In the genomic region with DNA sequence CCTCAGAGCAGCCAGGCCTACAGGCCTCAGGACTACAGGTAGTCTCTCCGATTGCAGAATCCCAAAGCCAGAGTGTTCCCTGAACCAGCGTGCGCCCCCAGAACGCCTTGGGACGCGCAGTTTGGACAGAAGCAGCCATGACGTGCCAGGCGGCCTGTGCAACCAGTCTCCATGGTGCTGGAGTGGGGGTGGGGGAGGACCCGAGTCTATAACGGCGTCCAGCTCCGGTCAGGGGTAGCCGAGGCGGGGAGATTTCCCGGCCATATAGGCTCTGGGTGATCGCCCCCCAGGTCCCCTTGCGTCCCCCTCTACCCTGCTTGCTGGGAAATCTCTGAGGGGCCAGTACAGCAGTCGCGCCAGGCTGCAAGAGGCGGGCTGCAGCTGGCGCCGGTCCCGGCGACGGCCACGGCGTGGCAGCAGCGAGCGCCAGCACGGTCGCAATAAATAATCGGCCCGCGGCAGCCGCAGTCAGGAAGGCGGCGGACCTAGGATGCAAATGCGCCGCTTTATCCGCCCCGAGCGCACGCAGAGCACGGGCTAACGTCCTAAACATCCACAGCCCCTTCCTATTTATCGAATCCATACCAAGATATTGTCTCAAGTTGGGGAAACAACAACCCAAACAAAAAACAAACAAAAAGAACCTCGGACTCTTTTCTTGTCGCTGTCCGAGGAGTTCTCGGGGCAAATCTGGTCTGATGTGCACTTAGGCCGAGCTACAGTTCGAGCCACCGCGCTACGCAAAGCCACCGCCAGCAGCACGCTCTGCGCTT, we compare ENCODE assay signal across 8 cellular contexts. TPM values are rescaled to one million over a fixed set of nuclear protein-coding genes. Genes with fewer than 3 reads are reported as not detected.
DNase-seq lines count a peak whose midpoint lies in the region; ATAC-seq and TF ChIP-seq lines count a peak whose summit lies in the region.

No MANE protein-coding gene starts in this region.

- peak overlapping the region; percentile 68 for H3K27ac Mint-ChIP-seq in activated T-cell treated with anti-CD3 and anti-CD28 coated beads, Interleukin-2, amount 50 U/mL, for 24 hours
- H3K27ac Mint-ChIP-seq in nephron: peak overlapping the region; percentile 97 to 100 (median 99)

- peaks cover 100% of the 10 kb centered on the region in 11 experiments for H3K27me3 ChIP-seq in BLaER1 treated with 17β-estradiol and CSF1 and Interleukin-3, amounts not matched to agents 10 nM and 100 nM
- H3K27me3 ChIP-seq in thyroid gland: peaks cover 91% of the 10 kb centered on the region

- H3K9me3 ChIP-seq in BLaER1 treated with 17β-estradiol and CSF1 and Interleukin-3, amounts not matched to agents 10 nM and 100 nM (replicated peaks in 1 of 11): peaks cover 39 to 52% (median 47%) of the 10 kb centered on the region in 11 experiments
- no peaks in the 10 kb centered on the region for H3K9me3 ChIP-seq in thyroid gland

- peak overlapping the region; percentile 62 for H3K4me3 Mint-ChIP-seq in activated T-cell treated with anti-CD3 and anti-CD28 coated beads, Interleukin-2, amount 50 U/mL, for 24 hours
- peak overlapping the region; percentile 95 to 98 (median 96) for H3K4me3 Mint-ChIP-seq in nephron

- peak overlapping the region; percentile 40 to 60 (median 52) for H3K4me3 ChIP-seq in BLaER1 treated with 17β-estradiol and CSF1 and Interleukin-3, amounts not matched to agents 10 nM and 100 nM
- H3K4me3 ChIP-seq in fibroblast of mammary gland (ENCODE audit: control insufficient read depth, low read depth, low read length) (peak overlapping the region; percentile 72), thyroid gland (replicated peaks in 1 of 3) (peak overlapping the region in 1 of 3 donors; percentile 23)

- intact Hi-C loops in thyroid gland (cut with DNase I): loop anchor here (5.0 kb wide), 1 partner anchor 283 kb away; no protein-coding TSS in a partner anchor

- no peak overlapping the region for H3K27ac ChIP-seq in BLaER1 treated with 17β-estradiol and CSF1 and Interleukin-3, amounts not matched to agents 10 nM and 100 nM
- no peak overlapping the region for H3K27ac ChIP-seq in thyroid gland

- ATAC-seq in GM19035 (IDR thresholded peaks at IDR 0.05; ENCODE audit: unreplicated experiment) (peak; percentile 88), HG03354 (IDR thresholded peaks at IDR 0.05; ENCODE audit: poor library complexity, severe bottlenecking, unreplicated experiment) (peak; percentile 80)

- DNase-seq in NOMO-1 (lab: John Stamatoyannopoulos, UW; ENCODE audit: unreplicated experiment in 2 of 2) (peak; percentile 70 to 77), fibroblast of mammary gland (ENCODE audit: low read depth) (peak; percentile 81), thyroid gland (peak; percentile 63 to 64)
- DNase-seq in activated T-cell treated with anti-CD3 and anti-CD28 coated beads, Interleukin-2, amount 50 U/mL, for 24 hours: peak; percentile 82

- 0 out of 22 replicates have a peak overlapping the region, but pooled peaks of 2 of the 11 experiments have one; percentile 20 to 21 for H3K9ac ChIP-seq in BLaER1 treated with 17β-estradiol and CSF1 and Interleukin-3, amounts not matched to agents 10 nM and 100 nM

- peak in 1 of 2 donors; percentile 13 for TF ChIP-seq POLR2A in thyroid gland (IDR thresholded peaks at IDR 0.05)

- H3K36me3 ChIP-seq in BLaER1 treated with 17β-estradiol and CSF1 and Interleukin-3, amounts not matched to agents 10 nM and 100 nM: peaks cover 0 to 2% (median 0%) of the 10 kb centered on the region in 11 experiments; a peak in 1 of 22 replicates
- no peaks in the 10 kb centered on the region for H3K36me3 ChIP-seq in thyroid gland

- peaks cover 97% of the 10 kb centered on the region for H3K27me3 Mint-ChIP-seq in activated T-cell treated with anti-CD3 and anti-CD28 coated beads, Interleukin-2, amount 50 U/mL, for 24 hours
- no peaks in the 10 kb centered on the region for H3K27me3 Mint-ChIP-seq in nephron (ENCODE audit: low read depth)

- peaks cover 45% of the 10 kb centered on the region for H3K4me1 Mint-ChIP-seq in activated T-cell treated with anti-CD3 and anti-CD28 coated beads, Interleukin-2, amount 50 U/mL, for 24 hours (ENCODE audit: low read depth)
- peaks cover 54% of the 10 kb centered on the region for H3K4me1 Mint-ChIP-seq in nephron

- no peaks in the 10 kb centered on the region for H3K36me3 Mint-ChIP-seq in activated T-cell treated with anti-CD3 and anti-CD28 coated beads, Interleukin-2, amount 50 U/mL, for 24 hours (ENCODE audit: low read depth)
- peaks cover 62% of the 10 kb centered on the region for H3K36me3 Mint-ChIP-seq in nephron (ENCODE audit: low read depth)

- peak overlapping the region; percentile 79 to 95 (median 85) for H3K4me2 ChIP-seq in BLaER1 treated with 17β-estradiol and CSF1 and Interleukin-3, amounts not matched to agents 10 nM and 100 nM

- H4K20me1 ChIP-seq in BLaER1 treated with 17β-estradiol and CSF1 and Interleukin-3, amounts not matched to agents 10 nM and 100 nM: peaks cover 0 to 52% (median 39%) of the 10 kb centered on the region in 11 experiments; a peak in 16 of 22 replicates

- no peaks in the 10 kb centered on the region for H3K9me3 Mint-ChIP-seq in activated T-cell treated with anti-CD3 and anti-CD28 coated beads, Interleukin-2, amount 50 U/mL, for 24 hours
- H3K9me3 Mint-ChIP-seq in nephron: no peaks in the 10 kb centered on the region

- H3K4me1 ChIP-seq in BLaER1 treated with 17β-estradiol and CSF1 and Interleukin-3, amounts not matched to agents 10 nM and 100 nM: peaks cover 11 to 26% (median 20%) of the 10 kb centered on the region in 10 experiments
- peaks cover 21 to 32% of the 10 kb centered on the region in 2 donors for H3K4me1 ChIP-seq in thyroid gland

- WGBS in thyroid gland, 2 donors: 1 to 3% methylated on average over 33 to 37 of the region's 58 CpGs

- no peak for TF ChIP-seq CTCF in fibroblast of mammary gland (conservative IDR thresholded peaks at IDR 0.05; ENCODE audit: control insufficient read depth, insufficient read depth, low read depth, low read length)
- TF ChIP-seq CTCF in nephron (IDR thresholded peaks at IDR 0.05; ENCODE audit: unreplicated experiment in 3 of 3): peak; percentile 88 to 96 (median 94)
- TF ChIP-seq CTCF in thyroid gland (IDR thresholded peaks at IDR 0.05): peak; percentile 40 to 90 (median 64)

RNA-seq across cellular contexts. Expression of a gene that starts 1.6 kb away (rescaled TPM):
- total RNA-seq in thyroid gland: 1 to 10 TPM in 3 of 4 donors, under 1 TPM in 1; 0.94 to 6.1 (median 1.9) TPM

RNA-seq across cellular contexts. Expression of a gene that starts 3.2 kb away (rescaled TPM):
- 1 to 10 TPM in 2 of 4 donors, not detected in 2; 1.1 to 1.6 TPM for total RNA-seq in thyroid gland

RNA-seq across cellular contexts. Expression of a gene that starts 5.7 kb away (rescaled TPM):
- total RNA-seq in thyroid gland: 1 to 10 TPM in 1 of 4 donors, under 1 TPM in 3; 0.34 to 2.1 (median 0.74) TPM

RNA-seq across cellular contexts. Expression of a gene that starts 7.3 kb away (rescaled TPM):
- total RNA-seq in thyroid gland: 1 to 10 TPM; 2.0 to 4.4 (median 3.3) TPM

RNA-seq across cellular contexts. Expression of a gene that starts 14.6 kb away (rescaled TPM):
- 1 to 10 TPM in 1 of 4 donors, under 1 TPM in 2, not detected in 1; 0.63 to 1.9 (median 0.67) TPM for total RNA-seq in thyroid gland
